Comparison of ENCODE assay signal across 12 cellular contexts in genomic region chr16:12611006-12611477, GRCh38.
A peak's percentile ranks its signal among the peaks of the same experiment; 100 is the strongest.
DNase-seq lines count a peak whose midpoint lies in the region; ATAC-seq, FAIRE-seq and TF ChIP-seq lines count a peak whose summit lies in the region.
"Had no signal": no experiment of that assay in that cellular context is flagged by ENCODE, and none has a peak within 500 bp of the region (broad histone marks: within the 10 kb centered on the region; RNA-seq: fewer than 3 reads in every experiment).

No MANE protein-coding gene starts in this region.

- no peaks in the 10 kb centered on the region for H4K20me1 ChIP-seq in K562 (replicated peaks; ENCODE audit: control insufficient read depth, insufficient read depth, low read length)
- H4K20me1 ChIP-seq: BLaER1 treated with 17β-estradiol and CSF1 and Interleukin-3, amounts not matched to agents 10 nM and 100 nM had no signal

- no peak overlapping the region for H3K4me3 Mint-ChIP-seq in effector memory CD8-positive, alpha-beta T cell

- H3K4me2 ChIP-seq in K562 (ENCODE audit: insufficient read depth, low read length), result no peak overlapping the region; the same call in none of the 2 replicates
- H3K4me2 ChIP-seq: BLaER1 treated with 17β-estradiol and CSF1 and Interleukin-3, amounts not matched to agents 10 nM and 100 nM had no signal

- CTCF ChIA-PET in K562 (lab: Yijun Ruan, JAX; ENCODE audit: low intra/inter-chr PET ratio), result no interaction called here

- H3K4me1 ChIP-seq in K562 (replicated peaks in 1 of 2; ENCODE audit: control insufficient read depth in 2 of 2, insufficient read depth in 2 of 2, low read length in 2 of 2), result peaks cover 10 to 53% of the 10 kb centered on the region in 2 experiments; a peak in 4 of 5 replicates

- H3K4me3 ChIP-seq in K562, result no peak overlapping the region
- H3K4me3 ChIP-seq: BLaER1 treated with 17β-estradiol and CSF1 and Interleukin-3, amounts not matched to agents 10 nM and 100 nM had no signal

- H3K27me3 Mint-ChIP-seq in effector memory CD8-positive, alpha-beta T cell, result peaks cover 49 to 61% of the 10 kb centered on the region in 2 donors

- ATAC-seq in K562, result 0 out of 3 replicates have a peak, but pooled peaks have one; percentile 27
- ATAC-seq in effector memory CD8-positive, alpha-beta T cell (replicated peaks), result no peak

- no peak for FAIRE-seq in K562 (lab: Jason Lieb, UNC)
- FAIRE-seq: H54 had no signal

- no peaks in the 10 kb centered on the region for H3K36me3 Mint-ChIP-seq in effector memory CD8-positive, alpha-beta T cell (ENCODE audit: insufficient read depth)

- intact Hi-C loops in K562 (cut with micrococcal nuclease), result no loop called here

- peak; percentile 20; the same call in 1 of the 2 replicates for TF ChIP-seq EP300 in K562 (IDR thresholded peaks at IDR 0.05; ENCODE audit: low read length)

- peaks cover 0 to 9% of the 10 kb centered on the region in 2 donors for H3K9me3 Mint-ChIP-seq in effector memory CD8-positive, alpha-beta T cell

- no peaks in the 10 kb centered on the region for H3K9me1 ChIP-seq in K562 (ENCODE audit: control insufficient read depth, insufficient read depth, low read length)

- DNase-seq in K562 (ENCODE audit: extremely low read depth in 1 of 4, low spot score in 3 of 4) (peak in 1 of 4 experiments; percentile 60), islet precursor cell (peak; percentile 39), globus pallidus (ENCODE audit: low spot score) (no peak), DMS153 (lab: John Stamatoyannopoulos, UW) (no peak), T-helper 2 cell (no peak)
- DNase-seq in effector memory CD8-positive, alpha-beta T cell, result no peak
- DNase-seq: NCI-H1436, NCI-H2081, NCI-H524 treated with DMSO at 0.1 percent for 48 hours had no signal

- H2AFZ ChIP-seq in K562 (ENCODE audit: low read depth, low read length), result no peak overlapping the region

- no peaks in the 10 kb centered on the region for H3K4me1 Mint-ChIP-seq in effector memory CD8-positive, alpha-beta T cell (ENCODE audit: low read depth in 2 of 2)

- H3K27ac ChIP-seq in KOPT-K1 (ENCODE audit: low read depth, low read length, poor library complexity, severe bottlenecking) (peak overlapping the region; percentile 89), K562 (ENCODE audit: extremely low read depth, low read depth, low read length) (peak overlapping the region; percentile 19; the same call in 1 of the 3 replicates)
- H3K27ac ChIP-seq: BLaER1 treated with 17β-estradiol and CSF1 and Interleukin-3, amounts not matched to agents 10 nM and 100 nM had no signal

- H3K27me3 ChIP-seq in K562 (ENCODE audit: control insufficient read depth in 2 of 2, insufficient read depth in 2 of 2, low read length in 2 of 2), result no peaks in the 10 kb centered on the region
- H3K27me3 ChIP-seq: BLaER1 treated with 17β-estradiol and CSF1 and Interleukin-3, amounts not matched to agents 10 nM and 100 nM had no signal

- no peak for TF ChIP-seq CTCF in K562 (IDR thresholded peaks at IDR 0.05 in 2 of 3, conservative IDR thresholded peaks at IDR 0.05 in 1 of 3; ENCODE audit: insufficient read depth in 2 of 3, low read depth in 1 of 3, low read length in 3 of 3)

- in situ Hi-C loops in K562 (cut with MboI), result no loop called here

- no peak for TF ChIP-seq POLR2A in K562 (conservative IDR thresholded peaks at IDR 0.05)

- 1% methylated on average over 4 of the region's 4 CpGs for WGBS in K562 (ENCODE audit: insufficient coverage, low coverage, missing lambda C conversion rate)

- H3K9ac ChIP-seq in K562 (ENCODE audit: insufficient read depth in 1 of 2, low read depth in 2 of 2, low read length in 2 of 2), result no peak overlapping the region
- H3K9ac ChIP-seq: BLaER1 treated with 17β-estradiol and CSF1 and Interleukin-3, amounts not matched to agents 10 nM and 100 nM had no signal

- no peaks in the 10 kb centered on the region for H3K79me2 ChIP-seq in K562 (ENCODE audit: control insufficient read depth, insufficient read depth, low read length)

- no peak overlapping the region for H3K27ac Mint-ChIP-seq in effector memory CD8-positive, alpha-beta T cell

- POLR2A ChIA-PET in K562 (lab: Yijun Ruan, JAX), result interaction anchor here (0.8 kb wide), 1 partner anchor 15 kb away, joined by 3 read pairs; no protein-coding TSS in a partner anchor

- no peak for TF ChIP-seq RAD21 in K562 (CRISPR knock-in tag; conservative IDR thresholded peaks at IDR 0.05 in 1 of 2, IDR thresholded peaks at IDR 0.05 in 1 of 2)

- no peaks in the 10 kb centered on the region for H3K36me3 ChIP-seq in KOPT-K1 (ENCODE audit: insufficient read depth, low read length)
- no peaks in the 10 kb centered on the region for H3K36me3 ChIP-seq in K562 (ENCODE audit: control insufficient read depth, insufficient read depth, low read length)
- H3K36me3 ChIP-seq: BLaER1 treated with 17β-estradiol and CSF1 and Interleukin-3, amounts not matched to agents 10 nM and 100 nM had no signal

- no TSS peak for BruUV-seq in K562 (replicated peaks; lab: Mats Ljungman, UMichigan)

- peaks cover 52% of the 10 kb centered on the region for H3K9me3 ChIP-seq in KOPT-K1 (ENCODE audit: insufficient read depth, low read length, poor library complexity, severe bottlenecking)
- no peaks in the 10 kb centered on the region for H3K9me3 ChIP-seq in K562 (replicated peaks; ENCODE audit: control insufficient read depth, insufficient read depth, low read depth, low read length)

TF ChIP-seq in K562, 482 proteins besides CTCF, POLR2A, EP300 and RAD21 (continues in another document):
- TF ChIP-seq NFIX (CRISPR knock-in tag; IDR thresholded peaks at IDR 0.05; ENCODE audit: low read depth) (peak; percentile 31; the same call in 1 of the 2 replicates), MECOM (CRISPR knock-in tag; IDR thresholded peaks at IDR 0.05) (peak; percentile 98), GMEB1 (CRISPR knock-in tag; IDR thresholded peaks at IDR 0.05) (peak; percentile 80), XRCC4 (IDR thresholded peaks at IDR 0.05; ENCODE audit: extremely low read depth, insufficient read depth, insufficient read length) (no peak), ZBTB17 (CRISPR knock-in tag; IDR thresholded peaks at IDR 0.05) (peak; percentile 97), NR2F6 (CRISPR knock-in tag; IDR thresholded peaks at IDR 0.05) (peak; percentile 93), ZBTB8A (IDR thresholded peaks at IDR 0.05; ENCODE audit: partially characterized antibody) (no peak), ZNF140 (CRISPR knock-in tag; IDR thresholded peaks at IDR 0.05) (peak; percentile 97), HDAC8 (tag; IDR thresholded peaks at IDR 0.05) (peak; percentile 99), FOXK2 (conservative IDR thresholded peaks at IDR 0.05 in 1 of 2, IDR thresholded peaks at IDR 0.05 in 1 of 2; ENCODE audit: low read depth in 2 of 2) (no peak), GABPA (tag; conservative IDR thresholded peaks at IDR 0.05; ENCODE audit: low read depth) (peak; percentile 47; the same call in 1 of the 2 replicates), PPARD (CRISPR knock-in tag; IDR thresholded peaks at IDR 0.05) (peak; percentile 88), HBP1 (CRISPR knock-in tag; IDR thresholded peaks at IDR 0.05) (peak; percentile 94), ZKSCAN3 (CRISPR knock-in tag; IDR thresholded peaks at IDR 0.05) (peak; percentile 87), RNF219 (CRISPR knock-in tag; IDR thresholded peaks at IDR 0.05) (peak; percentile 94), NR4A1 (CRISPR knock-in tag; IDR thresholded peaks at IDR 0.05) (peak; percentile 96; the same call in 1 of the 2 replicates), NR4A1 (tag; IDR thresholded peaks at IDR 0.05) (peak; percentile 99), ZNF57 (CRISPR knock-in tag; IDR thresholded peaks at IDR 0.05) (peak; percentile 83), ZNF561 (CRISPR knock-in tag; conservative IDR thresholded peaks at IDR 0.05) (peak; percentile 92)
